ENCODE assay signal across 6 cellular contexts in the genomic region with DNA sequence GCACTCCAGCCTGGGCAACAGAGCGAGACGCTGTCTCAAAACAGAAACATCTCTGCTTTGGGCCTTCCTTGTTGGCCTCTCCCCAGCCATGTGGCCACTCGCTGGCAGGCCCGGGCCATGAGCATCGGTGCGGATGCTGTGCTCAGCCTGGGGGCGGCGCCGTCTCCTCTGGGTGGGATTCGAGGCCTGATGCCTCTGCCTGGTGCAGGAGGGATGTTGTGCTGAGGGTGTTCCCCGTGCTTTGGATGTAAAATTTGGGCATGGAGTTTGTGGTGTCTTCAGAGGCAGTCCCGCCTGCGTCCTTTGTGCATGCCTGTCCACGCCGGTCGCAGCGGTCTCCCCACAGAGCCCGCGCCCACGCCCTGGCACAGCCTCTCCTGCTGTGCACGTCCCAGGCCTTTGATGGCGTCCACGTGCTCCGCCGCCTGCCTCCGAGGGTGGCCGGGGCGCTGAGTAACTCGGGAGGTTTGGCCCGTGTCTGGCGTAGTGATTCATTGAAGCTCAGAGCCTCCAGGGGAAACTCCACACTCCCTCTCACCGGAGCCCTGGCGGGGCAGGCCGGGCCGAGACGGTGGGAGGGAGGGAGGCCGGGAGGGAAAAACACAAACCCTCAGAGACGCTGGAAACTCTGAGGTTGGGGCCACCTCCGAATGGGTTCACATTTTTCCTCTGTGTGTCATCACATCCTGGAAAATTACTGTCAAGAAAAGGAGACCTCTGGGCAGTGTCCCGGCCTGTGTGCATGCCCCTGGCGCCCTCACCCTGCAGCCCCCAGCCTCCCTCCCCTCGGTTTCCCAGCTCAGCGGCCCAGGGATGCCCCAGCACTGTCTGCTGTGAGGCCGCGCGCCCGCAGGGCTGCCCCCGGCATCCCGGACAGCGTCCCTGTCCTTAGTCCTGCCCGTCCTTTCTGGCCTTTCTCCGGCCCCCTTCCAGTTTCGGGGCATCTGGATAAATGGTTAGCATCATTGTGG. TPM values are rescaled to one million over a fixed set of nuclear protein-coding genes. Genes with fewer than 3 reads are reported as not detected.
DNase-seq lines count a peak whose midpoint lies in the region; ATAC-seq, FAIRE-seq and TF ChIP-seq lines count a peak whose summit lies in the region.

No MANE protein-coding gene starts in this region.

- CTCF ChIA-PET in H1 (lab: Charles Lee; ENCODE audit: partially characterized antibody), result interaction anchor here (0.6 to 4.0 kb wide), 9 partner anchors 7 to 76 kb away, joined by 3 to 29 read pairs (median 3); no protein-coding TSS in a partner anchor

- POLR2A ChIA-PET in H1 (lab: Charles Lee; ENCODE audit: partially characterized antibody), result interaction anchor here (0.6 to 1.9 kb wide), 6 partner anchors 12 to 69 kb away, joined by 3 to 9 read pairs (median 4); no protein-coding TSS in a partner anchor

- H3K56ac ChIP-seq in H1 (replicated peaks; ENCODE audit: insufficient read length, low read depth, low read length), result no peak overlapping the region

- H3K79me2 ChIP-seq in H1 (ENCODE audit: control insufficient read depth in 1 of 2, insufficient read depth in 2 of 2, low read length in 2 of 2), result no peaks in the 10 kb centered on the region

- H3K27ac ChIP-seq in HUES48 (ENCODE audit: low read depth, low read length) (peak overlapping the region; percentile 21), H1 (ENCODE audit: low read depth, low read length) (no peak overlapping the region), gastrocnemius medialis (peak overlapping the region; percentile 7 to 58 (median 44))

- in situ Hi-C loops in gastrocnemius medialis (cut with MboI; ENCODE audit: low sequenced_read_pairs in 4 of 4) (no loop called here), GM13977 (cut with MboI; ENCODE audit: low pct_unique_long_range_greater_than_20kb, low sequenced_read_pairs, unreplicated experiment) (no loop called here)

- no peak overlapping the region for H4K5ac ChIP-seq in H1 (ENCODE audit: insufficient read length, low read depth, low read length)

- TF ChIP-seq POLR2A in H1 (IDR thresholded peaks at IDR 0.05; ENCODE audit: control extremely low read depth in 1 of 2, low read depth in 2 of 2, low read length in 2 of 2) (no peak), gastrocnemius medialis (IDR thresholded peaks at IDR 0.05) (no peak)

- H3K9me3 ChIP-seq in HUES48 (ENCODE audit: control insufficient read depth, insufficient read depth, low read length), result no peaks in the 10 kb centered on the region
- no peaks in the 10 kb centered on the region for H3K9me3 ChIP-seq in H1 (ENCODE audit: insufficient read depth in 2 of 2, low read depth in 1 of 2, low read length in 1 of 2)
- H3K9me3 ChIP-seq in gastrocnemius medialis, result no peaks in the 10 kb centered on the region

- H4K20me1 ChIP-seq in H1 (replicated peaks in 1 of 2; ENCODE audit: control insufficient read depth in 1 of 2, insufficient read depth in 2 of 2, low read length in 2 of 2), result peaks cover 3 to 8% of the 10 kb centered on the region in 2 experiments

- H3K18ac ChIP-seq in H1 (ENCODE audit: extremely low read depth, low read length), result no peak overlapping the region

- H4K91ac ChIP-seq in H1 (replicated peaks; ENCODE audit: insufficient read length, low read length), result no peak overlapping the region

- TF ChIP-seq EP300 in H1 (IDR thresholded peaks at IDR 0.05; ENCODE audit: borderline replicate concordance in 1 of 2, low read depth in 2 of 2, low read length in 2 of 2), result no peak

- H3K4me3 ChIP-seq in HUES48 (ENCODE audit: low read depth, low read length) (no peak overlapping the region), H1 (ENCODE audit: extremely low read depth in 1 of 4, insufficient read depth in 2 of 4, low read depth in 3 of 4, low read length in 4 of 4) (no peak overlapping the region), gastrocnemius medialis (peak overlapping the region in 1 of 4 donors; percentile 13)

- no peak overlapping the region for H2BK15ac ChIP-seq in H1 (ENCODE audit: low read length)

- H3K4me2 ChIP-seq in H1 (ENCODE audit: insufficient read depth in 1 of 2, low read depth in 2 of 2, low read length in 2 of 2), result no peak overlapping the region

- no peak overlapping the region for H2BK5ac ChIP-seq in H1 (ENCODE audit: low read depth, low read length)

- no peak overlapping the region for H2BK120ac ChIP-seq in H1 (replicated peaks; ENCODE audit: low read depth, low read length)

- H3K23me2 ChIP-seq in H1 (ENCODE audit: low read depth, low read length), result 0 out of 2 replicates have a peak, but pooled peaks cover 1% of the 10 kb centered on the region

- H3K36me3 ChIP-seq in HUES48 (ENCODE audit: control insufficient read depth, insufficient read depth, low read length) (no peaks in the 10 kb centered on the region), H1 (ENCODE audit: control insufficient read depth in 2 of 4, insufficient read depth in 4 of 4, low read length in 3 of 4) (no peaks in the 10 kb centered on the region), gastrocnemius medialis (no peaks in the 10 kb centered on the region)

- TF ChIP-seq RAD21 in H1 (IDR thresholded peaks at IDR 0.05 in 1 of 2, conservative IDR thresholded peaks at IDR 0.05 in 1 of 2; ENCODE audit: low read depth in 2 of 2, low read length in 2 of 2), result no peak; a peak in 1 of 4 replicates

- peaks cover 3% of the 10 kb centered on the region for H3K79me1 ChIP-seq in H1 (ENCODE audit: low read depth, low read length)

- H3K4me1 ChIP-seq in HUES48 (ENCODE audit: control insufficient read depth, insufficient read depth, low read length), result no peaks in the 10 kb centered on the region
- peaks cover 0 to 1% (median 0%) of the 10 kb centered on the region in 4 experiments; a peak in 1 of 7 replicates for H3K4me1 ChIP-seq in H1 (replicated peaks in 1 of 4; ENCODE audit: control insufficient read depth in 3 of 4, insufficient read depth in 4 of 4, low read length in 3 of 4)
- H3K4me1 ChIP-seq in gastrocnemius medialis, result peaks cover 35 to 63% of the 10 kb centered on the region in 2 donors

- FAIRE-seq in H1 (lab: Jason Lieb, UNC), result no peak

- H3K4ac ChIP-seq in H1 (replicated peaks; ENCODE audit: insufficient read length, low read depth, low read length), result no peak overlapping the region

- H4K8ac ChIP-seq in H1 (ENCODE audit: extremely low read depth, insufficient read depth, low read length), result 0 out of 2 replicates have a peak overlapping the region, but pooled peaks have one; percentile 28

- ATAC-seq in gastrocnemius medialis (peak; percentile 71 to 72), GM18858 (IDR thresholded peaks at IDR 0.05; ENCODE audit: unreplicated experiment) (no peak)

- no peak overlapping the region for H2AK5ac ChIP-seq in H1 (ENCODE audit: low read depth, low read length)

- peak in 1 of 2 experiments; percentile 51 for DNase-seq in H1 (ENCODE audit: low read depth in 1 of 2, low spot score in 2 of 2)
- peak; percentile 48 to 71 for DNase-seq in gastrocnemius medialis
- DNase-seq in GM13977 (ENCODE audit: low spot score), result no peak
- DNase-seq in RPMI8226, result no peak

- H3K9ac ChIP-seq in HUES48 (ENCODE audit: low read depth, low read length) (no peak overlapping the region), H1 (replicated peaks in 1 of 4; ENCODE audit: extremely low read depth in 1 of 4, low read depth in 3 of 4, low read length in 3 of 4) (peak overlapping the region in 2 of 4 experiments; percentile 8 to 12; a peak in 1 of 7 replicates)

- intact Hi-C loops in gastrocnemius medialis (cut with DNase I; ENCODE audit: low total_unique reads), result loop anchor here (1.0 to 10.0 kb wide), 2 partner anchors 35 to 71 kb away; no protein-coding TSS in a partner anchor

- TF ChIP-seq CTCF in H1 (IDR thresholded peaks at IDR 0.05; ENCODE audit: control extremely low read depth in 1 of 3, insufficient read depth in 1 of 3, low read depth in 1 of 3, low read length in 3 of 3) (peak in 2 of 3 experiments; percentile 14 to 35; a peak in 3 of 4 replicates), gastrocnemius medialis (IDR thresholded peaks at IDR 0.05 in 4 of 5, conservative IDR thresholded peaks at IDR 0.05 in 1 of 5) (no peak), GM13977 (IDR thresholded peaks at IDR 0.05; ENCODE audit: extremely low read depth, insufficient read depth, missing control alignments) (no peak)

- H3K27me3 ChIP-seq in HUES48 (ENCODE audit: control insufficient read depth, insufficient read depth, low read length), result no peaks in the 10 kb centered on the region
- H3K27me3 ChIP-seq in H1 (replicated peaks in 1 of 4; ENCODE audit: control insufficient read depth in 3 of 4, extremely low read depth in 1 of 4, insufficient read depth in 3 of 4, low read length in 3 of 4), result no peaks in the 10 kb centered on the region
- no peaks in the 10 kb centered on the region for H3K27me3 ChIP-seq in gastrocnemius medialis

- H2BK20ac ChIP-seq in H1 (ENCODE audit: low read length), result no peak overlapping the region

- no peak overlapping the region for H3K23ac ChIP-seq in H1 (ENCODE audit: insufficient read length)

- 88% methylated on average over 37 of the region's 53 CpGs; no CpG with 5 or more reads in 1 of the 2 experiments for WGBS in H1 (ENCODE audit: extremely low coverage in 1 of 2, insufficient coverage in 1 of 2, insufficient read length in 1 of 2, insufficient replicate concordance in 2 of 2, low coverage in 1 of 2, low lambda C conversion rate in 2 of 2, missing lambda C conversion rate in 1 of 2), 2 experiments

- no peak overlapping the region for H2BK12ac ChIP-seq in H1 (ENCODE audit: low read depth, low read length)

- no peak overlapping the region for H2AFZ ChIP-seq in H1 (ENCODE audit: low read length)

- H3K14ac ChIP-seq in H1 (ENCODE audit: insufficient read length), result no peak overlapping the region

RNA-seq across cellular contexts. Expression of a gene that starts 19.0 kb away (rescaled TPM):
- 111 and 116 TPM in 2 replicates for total RNA-seq in H1 (2021; fragmentation: NEBNext Ultra II Directional; extraction: Animal tissue kit (Norgen Biotek cat#: 25700))
- polyA plus RNA-seq in H1 (2011; rRNA removed), result 122 and 133 TPM in 2 replicates
- polyA plus RNA-seq in H1 (2011; cell fraction: cytosol; rRNA removed), result 131 TPM
- 145 TPM for polyA plus RNA-seq in H1 (2011; cell fraction: nucleus; rRNA removed)
- polyA plus RNA-seq in H1 (2012, experiment 1 of 2), result 94.8 to 140 TPM (median 130 TPM) in 4 replicates
- polyA plus RNA-seq in H1 (2012, experiment 2 of 2), result 158 TPM
- 61.6 TPM for polyA plus RNA-seq in H1 (2013, experiment 1 of 2)
- 59.1 TPM for polyA plus RNA-seq in H1 (2013, experiment 2 of 2)
- polyA minus RNA-seq in H1 (2011; rRNA and poly(A)+ RNA removed), result 21.3 and 26.4 TPM in 2 replicates
- 35.9 TPM for polyA minus RNA-seq in H1 (2011; cell fraction: cytosol; rRNA and poly(A)+ RNA removed)
- polyA minus RNA-seq in H1 (2011; cell fraction: nucleus; rRNA and poly(A)+ RNA removed), result 36.4 TPM
- total RNA-seq in gastrocnemius medialis, result 10 to 100 TPM; 41.2 to 62.7 (median 57.0) TPM

RNA-seq across cellular contexts. Expression of a gene that starts 19.4 kb away (rescaled TPM):
- 28.2 and 29.0 TPM in 2 replicates for total RNA-seq in H1 (2021; fragmentation: NEBNext Ultra II Directional; extraction: Animal tissue kit (Norgen Biotek cat#: 25700))
- 11.5 and 17.3 TPM in 2 replicates for polyA plus RNA-seq in H1 (2011; rRNA removed)
- polyA plus RNA-seq in H1 (2011; cell fraction: cytosol; rRNA removed), result 23.7 TPM
- 96.6 TPM for polyA plus RNA-seq in H1 (2011; cell fraction: nucleus; rRNA removed)
- 15.2 to 25.5 TPM (median 25.4 TPM) in 4 replicates for polyA plus RNA-seq in H1 (2012, experiment 1 of 2)
- 17.3 TPM for polyA plus RNA-seq in H1 (2012, experiment 2 of 2)
- 14.7 TPM for polyA plus RNA-seq in H1 (2013, experiment 1 of 2)
- polyA plus RNA-seq in H1 (2013, experiment 2 of 2), result 13.4 TPM
- polyA minus RNA-seq in H1 (2011; rRNA and poly(A)+ RNA removed), result 7.8 and 8.0 TPM in 2 replicates
- 14.1 TPM for polyA minus RNA-seq in H1 (2011; cell fraction: cytosol; rRNA and poly(A)+ RNA removed)
- 21.5 TPM for polyA minus RNA-seq in H1 (2011; cell fraction: nucleus; rRNA and poly(A)+ RNA removed)
- total RNA-seq in gastrocnemius medialis, result 1 to 10 TPM; 1.1 to 5.0 (median 3.8) TPM

RNA-seq across cellular contexts. Expression of a gene that starts 26.3 kb away (rescaled TPM):
- 41.8 and 43.7 TPM in 2 replicates for total RNA-seq in H1 (2021; fragmentation: NEBNext Ultra II Directional; extraction: Animal tissue kit (Norgen Biotek cat#: 25700))
- 33.3 and 54.6 TPM in 2 replicates for polyA plus RNA-seq in H1 (2011; rRNA removed)
- polyA plus RNA-seq in H1 (2011; cell fraction: cytosol; rRNA removed), result 43.7 TPM
- polyA plus RNA-seq in H1 (2011; cell fraction: nucleus; rRNA removed), result 133 TPM
- polyA plus RNA-seq in H1 (2012, experiment 1 of 2), result 24.0 to 39.4 TPM (median 37.1 TPM) in 4 replicates
- 26.0 TPM for polyA plus RNA-seq in H1 (2012, experiment 2 of 2)
- 30.1 TPM for polyA plus RNA-seq in H1 (2013, experiment 1 of 2)
- polyA plus RNA-seq in H1 (2013, experiment 2 of 2), result 24.4 TPM
- polyA minus RNA-seq in H1 (2011; rRNA and poly(A)+ RNA removed), result 8.9 and 13.5 TPM in 2 replicates
- 40.8 TPM for polyA minus RNA-seq in H1 (2011; cell fraction: cytosol; rRNA and poly(A)+ RNA removed)
- polyA minus RNA-seq in H1 (2011; cell fraction: nucleus; rRNA and poly(A)+ RNA removed), result 50.0 TPM
- total RNA-seq in gastrocnemius medialis, result 10 to 100 TPM; 24.0 to 44.7 (median 32.0) TPM

RNA-seq across cellular contexts. Expression of a gene that starts 27.8 kb away (rescaled TPM):
- total RNA-seq in H1 (2021; fragmentation: NEBNext Ultra II Directional; extraction: Animal tissue kit (Norgen Biotek cat#: 25700)), result 167 and 177 TPM in 2 replicates
- 299 and 520 TPM in 2 replicates for polyA plus RNA-seq in H1 (2011; rRNA removed)
- polyA plus RNA-seq in H1 (2011; cell fraction: cytosol; rRNA removed), result 290 TPM
- polyA plus RNA-seq in H1 (2011; cell fraction: nucleus; rRNA removed), result 408 TPM
- polyA plus RNA-seq in H1 (2012, experiment 1 of 2), result 93.2 to 160 TPM (median 150 TPM) in 4 replicates
- polyA plus RNA-seq in H1 (2012, experiment 2 of 2), result 143 TPM
- 141 TPM for polyA plus RNA-seq in H1 (2013, experiment 1 of 2)
- 139 TPM for polyA plus RNA-seq in H1 (2013, experiment 2 of 2)
- polyA minus RNA-seq in H1 (2011; rRNA and poly(A)+ RNA removed), result 54.1 and 62.9 TPM in 2 replicates
- polyA minus RNA-seq in H1 (2011; cell fraction: cytosol; rRNA and poly(A)+ RNA removed), result 82.6 TPM
- polyA minus RNA-seq in H1 (2011; cell fraction: nucleus; rRNA and poly(A)+ RNA removed), result 83.3 TPM
- 1 to 10 TPM in 1 of 4 donors, under 1 TPM in 1, not detected in 2; 0.42 to 2.0 TPM for total RNA-seq in gastrocnemius medialis

RNA-seq across cellular contexts. Expression of a gene that starts 33.8 kb away (rescaled TPM):
- total RNA-seq in H1 (2021; fragmentation: NEBNext Ultra II Directional; extraction: Animal tissue kit (Norgen Biotek cat#: 25700)), result 96.3 and 110 TPM in 2 replicates
- polyA plus RNA-seq in H1 (2011; rRNA removed), result 212 and 338 TPM in 2 replicates
- 163 TPM for polyA plus RNA-seq in H1 (2011; cell fraction: cytosol; rRNA removed)
- polyA plus RNA-seq in H1 (2011; cell fraction: nucleus; rRNA removed), result 167 TPM
- polyA plus RNA-seq in H1 (2012, experiment 1 of 2), result 92.1 to 118 TPM (median 110 TPM) in 4 replicates
- polyA plus RNA-seq in H1 (2012, experiment 2 of 2), result 187 TPM
- polyA plus RNA-seq in H1 (2013, experiment 1 of 2), result 57.6 TPM
- polyA plus RNA-seq in H1 (2013, experiment 2 of 2), result 58.1 TPM
- 35.5 and 81.7 TPM in 2 replicates for polyA minus RNA-seq in H1 (2011; rRNA and poly(A)+ RNA removed)
- polyA minus RNA-seq in H1 (2011; cell fraction: cytosol; rRNA and poly(A)+ RNA removed), result 40.5 TPM
- polyA minus RNA-seq in H1 (2011; cell fraction: nucleus; rRNA and poly(A)+ RNA removed), result 31.1 TPM
- 100 to 1,000 TPM; 130 to 296 (median 223) TPM for total RNA-seq in gastrocnemius medialis

Comparison
In these comparisons a context has a peak if more than half of its experiments do, and no peak if none do; other contexts are left out.
1. DNase-seq: peak in gastrocnemius medialis (2 of 2); none in GM13977 (single experiment) and RPMI8226 (single experiment).
2. CTCF ChIP-seq: peak in H1 (2 of 3); none in gastrocnemius medialis (0 of 5) and GM13977 (single experiment).